In the genomic region with DNA sequence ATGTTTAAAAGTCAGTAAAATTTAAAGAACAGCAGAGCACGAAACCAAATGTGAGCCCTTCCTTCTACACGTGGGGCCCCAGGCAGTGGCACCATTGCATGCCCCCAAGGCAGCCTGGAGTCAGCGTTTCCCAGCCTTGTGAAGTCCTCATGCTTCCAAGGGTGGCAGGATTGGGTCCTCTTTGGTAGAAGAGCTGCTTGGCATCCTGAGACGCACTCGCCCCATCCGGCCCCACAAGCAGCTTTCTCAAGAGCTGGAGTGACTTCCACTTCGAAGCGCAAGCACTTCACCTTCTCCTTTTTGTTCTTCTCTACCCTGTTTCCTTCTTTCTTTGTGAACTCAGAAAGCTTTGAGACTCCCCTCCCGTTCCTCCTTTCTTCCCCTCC, we compare ENCODE assay signal across 8 cellular contexts. TPM values are rescaled to one million over a fixed set of nuclear protein-coding genes. Genes with fewer than 3 reads are reported as not detected.
DNase-seq lines count a peak whose midpoint lies in the region; ATAC-seq and TF ChIP-seq lines count a peak whose summit lies in the region.

No MANE protein-coding gene starts in this region.

- no peak for TF ChIP-seq POLR2A in breast epithelium (IDR thresholded peaks at IDR 0.05)

- no peak overlapping the region for H3K4me3 ChIP-seq in breast epithelium
- no peak overlapping the region for H3K4me3 ChIP-seq in muscle layer of duodenum (ENCODE audit: low read depth in 1 of 2, low read length in 2 of 2)

- H3K4me1 ChIP-seq in breast epithelium (peaks cover 4 to 7% of the 10 kb centered on the region in 2 donors), muscle layer of duodenum (ENCODE audit: control insufficient read depth in 1 of 2, insufficient read depth in 2 of 2, low read length in 2 of 2) (peaks cover 32 to 34% of the 10 kb centered on the region in 2 donors)

- H3K27me3 ChIP-seq in breast epithelium, result no peaks in the 10 kb centered on the region
- no peaks in the 10 kb centered on the region for H3K27me3 ChIP-seq in muscle layer of duodenum (ENCODE audit: low read depth, low read length)

- no peak for TF ChIP-seq CTCF in breast epithelium (IDR thresholded peaks at IDR 0.05)

- no peaks in the 10 kb centered on the region for H3K9me3 Mint-ChIP-seq in stimulated activated naive CD8-positive, alpha-beta T cell treated with anti-CD3 and anti-CD28 coated beads, Interleukin-15, Interleukin-2, amounts not matched to agents 100 ng/mL and 50 ng/mL, for 24 hours

- H3K9me3 ChIP-seq in breast epithelium (no peaks in the 10 kb centered on the region), muscle layer of duodenum (ENCODE audit: control insufficient read depth in 1 of 2, low read length in 2 of 2) (no peaks in the 10 kb centered on the region)

- intact Hi-C loops in breast epithelium (cut with DNase I; ENCODE audit: low total_unique reads), result no loop called here

- peaks cover 96% of the 10 kb centered on the region for H3K4me1 Mint-ChIP-seq in stimulated activated naive CD8-positive, alpha-beta T cell treated with anti-CD3 and anti-CD28 coated beads, Interleukin-15, Interleukin-2, amounts not matched to agents 100 ng/mL and 50 ng/mL, for 24 hours (ENCODE audit: low read depth)

- H3K27ac ChIP-seq in breast epithelium, result peak overlapping the region; percentile 88
- peak overlapping the region; percentile 82 for H3K27ac ChIP-seq in muscle layer of duodenum (ENCODE audit: low read length)

- H3K36me3 ChIP-seq in breast epithelium, result no peaks in the 10 kb centered on the region
- H3K36me3 ChIP-seq in muscle layer of duodenum (ENCODE audit: control insufficient read depth in 1 of 2, insufficient read depth in 2 of 2, low read length in 2 of 2), result no peaks in the 10 kb centered on the region

- H3K36me3 Mint-ChIP-seq in stimulated activated naive CD8-positive, alpha-beta T cell treated with anti-CD3 and anti-CD28 coated beads, Interleukin-15, Interleukin-2, amounts not matched to agents 100 ng/mL and 50 ng/mL, for 24 hours (ENCODE audit: low read depth), result peaks cover 8% of the 10 kb centered on the region

- ATAC-seq in stimulated activated naive CD8-positive, alpha-beta T cell treated with anti-CD3 and anti-CD28 coated beads, Interleukin-15, Interleukin-2, amounts not matched to agents 100 U/mL and 50 U/mL, for 24 hours, result no peak
- no peak for ATAC-seq in GM19035 (IDR thresholded peaks at IDR 0.05; ENCODE audit: unreplicated experiment)
- no peak for ATAC-seq in GM19324 (IDR thresholded peaks at IDR 0.05; ENCODE audit: low FRiP score, unreplicated experiment)
- ATAC-seq in GM21360 (IDR thresholded peaks at IDR 0.05; ENCODE audit: unreplicated experiment), result no peak

- H3K27ac Mint-ChIP-seq in stimulated activated naive CD8-positive, alpha-beta T cell treated with anti-CD3 and anti-CD28 coated beads, Interleukin-15, Interleukin-2, amounts not matched to agents 100 ng/mL and 50 ng/mL, for 24 hours, result peak overlapping the region; percentile 58

- no peaks in the 10 kb centered on the region for H3K27me3 Mint-ChIP-seq in stimulated activated naive CD8-positive, alpha-beta T cell treated with anti-CD3 and anti-CD28 coated beads, Interleukin-15, Interleukin-2, amounts not matched to agents 100 ng/mL and 50 ng/mL, for 24 hours

- no peak overlapping the region for H3K4me3 Mint-ChIP-seq in stimulated activated naive CD8-positive, alpha-beta T cell treated with anti-CD3 and anti-CD28 coated beads, Interleukin-15, Interleukin-2, amounts not matched to agents 100 ng/mL and 50 ng/mL, for 24 hours

- no peak for DNase-seq in stimulated activated naive CD8-positive, alpha-beta T cell treated with anti-CD3 and anti-CD28 coated beads, Interleukin-15, Interleukin-2, amounts not matched to agents 100 U/mL and 50 U/mL, for 24 hours
- DNase-seq in breast epithelium (ENCODE audit: low spot score in 2 of 2), result no peak
- DNase-seq in stimulated activated CD8-positive, alpha-beta memory T cell treated with anti-CD3 and anti-CD28 coated beads, Interleukin-4, amount 100 ng/mL, for 48 hours, result no peak

RNA-seq across cellular contexts. Expression of a gene that starts 34.7 kb away (rescaled TPM):
- total RNA-seq in breast epithelium, result 10 to 100 TPM in 2 of 3 donors, 1 to 10 TPM in 1; 4.0 to 14.4 (median 10.4) TPM
